In genomic region chr5:169803077-169803981, GRCh38 we compare ENCODE assay signal across 9 cellular contexts.
DNase-seq lines count a peak whose midpoint lies in the region; ATAC-seq and TF ChIP-seq lines count a peak whose summit lies in the region.
"Had no signal": no experiment of that assay in that cellular context is flagged by ENCODE, and none has a peak within 500 bp of the region (broad histone marks: within the 10 kb centered on the region; RNA-seq: fewer than 3 reads in every experiment).

No MANE protein-coding gene starts in this region.

- H3K36me3 Mint-ChIP-seq in activated CD4-positive, alpha-beta T cell treated with anti-CD3 and anti-CD28 coated beads, Interleukin-2, amount 10 ng/mL, durations not matched to agents 24 days and 14 days (ENCODE audit: low read depth): peaks cover 69% of the 10 kb centered on the region
- peaks cover 42 to 63% of the 10 kb centered on the region in 2 donors for H3K36me3 Mint-ChIP-seq in stimulated activated naive B cell treated with anti-CD40 and anti-IgM and Interleukin-4, amounts not matched to agents 10 μg/mL and 1 μg/mL and 100 μg/mL, for 72 hours

- H3K4me1 ChIP-seq in heart right ventricle: peaks cover 0 to 23% (median 0%) of the 10 kb centered on the region in 9 donors

- peaks cover 0 to 20% (median 0%) of the 10 kb centered on the region in 9 donors for H3K36me3 ChIP-seq in heart right ventricle

- TF ChIP-seq CTCF in heart right ventricle (IDR thresholded peaks at IDR 0.05): no peak

- intact Hi-C loops in activated CD4-positive, alpha-beta T cell treated with anti-CD3 and anti-CD28 coated beads, Interleukin-2, amount 10 ng/mL, durations not matched to agents 24 days and 14 days (cut with micrococcal nuclease): no loop called here
- intact Hi-C loops in heart right ventricle (cut with DNase I): loop anchor here in 1 of 10 donors (10.0 kb wide), 1 partner anchor 71 kb away; no protein-coding TSS in a partner anchor
- intact Hi-C loops in posterior cingulate gyrus (cut with DNase I): no loop called here

- peaks cover 0 to 10% (median 5%) of the 10 kb centered on the region in 7 donors for H3K27me3 ChIP-seq in heart right ventricle

- H3K9me3 Mint-ChIP-seq in activated CD4-positive, alpha-beta T cell treated with anti-CD3 and anti-CD28 coated beads, Interleukin-2, amount 10 ng/mL, durations not matched to agents 24 days and 14 days: no peaks in the 10 kb centered on the region
- peaks cover 0 to 2% of the 10 kb centered on the region in 2 donors for H3K9me3 Mint-ChIP-seq in stimulated activated naive B cell treated with anti-CD40 and anti-IgM and Interleukin-4, amounts not matched to agents 10 μg/mL and 1 μg/mL and 100 μg/mL, for 72 hours

- no peak overlapping the region for H3K4me3 ChIP-seq in heart right ventricle

- WGBS in heart right ventricle, 2 donors: 33 to 48% methylated on average over 10 of the region's 10 CpGs

- peak overlapping the region in 7 of 10 donors; percentile 9 to 65 (median 50) for H3K27ac ChIP-seq in heart right ventricle
- H3K27ac ChIP-seq: 22Rv1 had no signal

- peak overlapping the region; percentile 22 for H3K4me3 Mint-ChIP-seq in activated CD4-positive, alpha-beta T cell treated with anti-CD3 and anti-CD28 coated beads, Interleukin-2, amount 10 ng/mL, durations not matched to agents 24 days and 14 days
- H3K4me3 Mint-ChIP-seq in stimulated activated naive B cell treated with anti-CD40 and anti-IgM and Interleukin-4, amounts not matched to agents 10 μg/mL and 1 μg/mL and 100 μg/mL, for 72 hours: no peak overlapping the region

- H3K27ac Mint-ChIP-seq in activated CD4-positive, alpha-beta T cell treated with anti-CD3 and anti-CD28 coated beads, Interleukin-2, amount 10 ng/mL, durations not matched to agents 24 days and 14 days: peak overlapping the region; percentile 62
- H3K27ac Mint-ChIP-seq in stimulated activated naive B cell treated with anti-CD40 and anti-IgM and Interleukin-4, amounts not matched to agents 10 μg/mL and 1 μg/mL and 100 μg/mL, for 72 hours: peak overlapping the region; percentile 75

- peaks cover 39% of the 10 kb centered on the region for H3K4me1 Mint-ChIP-seq in activated CD4-positive, alpha-beta T cell treated with anti-CD3 and anti-CD28 coated beads, Interleukin-2, amount 10 ng/mL, durations not matched to agents 24 days and 14 days
- H3K4me1 Mint-ChIP-seq in stimulated activated naive B cell treated with anti-CD40 and anti-IgM and Interleukin-4, amounts not matched to agents 10 μg/mL and 1 μg/mL and 100 μg/mL, for 72 hours: peaks cover 35 to 48% of the 10 kb centered on the region in 2 donors

- ATAC-seq in heart right ventricle (peak; percentile 88 to 95 (median 91)), HG03439 (IDR thresholded peaks at IDR 0.05; ENCODE audit: unreplicated experiment) (no peak)
- ATAC-seq in stimulated activated naive B cell treated with anti-CD40 and anti-IgM and Interleukin-4, amounts not matched to agents 10 μg/mL and 1 μg/mL and 100 μg/mL, for 72 hours (replicated peaks): no peak

- H3K9me3 ChIP-seq in heart right ventricle: no peaks in the 10 kb centered on the region

- DNase-seq in activated CD4-positive, alpha-beta T cell treated with anti-CD3 and anti-CD28 coated beads, Interleukin-2, amount 10 ng/mL, durations not matched to agents 24 days and 14 days: no peak
- DNase-seq in activated CD4-positive, alpha-beta T cell treated with anti-CD3 and anti-CD28 coated beads for 48 hours: no peak
- peak; percentile 32 for DNase-seq in UCSD-AML1 (lab: John Stamatoyannopoulos, UW; ENCODE audit: unreplicated experiment)
- DNase-seq in heart right ventricle: peak; percentile 23 to 50
- DNase-seq in stimulated activated naive B cell treated with anti-CD40 and anti-IgM and Interleukin-4, amounts not matched to agents 10 μg/mL and 1 μg/mL and 100 μg/mL, for 72 hours: no peak
- DNase-seq in posterior cingulate gyrus: no peak
- no peak for DNase-seq in NCI-H524 treated with DMSO at 0.1 percent for 48 hours (lab: John Stamatoyannopoulos, UW)

- no peaks in the 10 kb centered on the region for H3K27me3 Mint-ChIP-seq in activated CD4-positive, alpha-beta T cell treated with anti-CD3 and anti-CD28 coated beads, Interleukin-2, amount 10 ng/mL, durations not matched to agents 24 days and 14 days
- no peaks in the 10 kb centered on the region for H3K27me3 Mint-ChIP-seq in stimulated activated naive B cell treated with anti-CD40 and anti-IgM and Interleukin-4, amounts not matched to agents 10 μg/mL and 1 μg/mL and 100 μg/mL, for 72 hours

Comparison
In these comparisons a context has a peak if more than half of its experiments do, and no peak if none do; other contexts are left out.
1. DNase-seq: peak in UCSD-AML1 (single experiment) and heart right ventricle (2 of 2); none in activated CD4-positive, alpha-beta T cell treated with anti-CD3 and anti-CD28 coated beads, Interleukin-2, amount 10 ng/mL, durations not matched to agents 24 days and 14 days (single experiment), activated CD4-positive, alpha-beta T cell treated with anti-CD3 and anti-CD28 coated beads for 48 hours (single experiment), stimulated activated naive B cell treated with anti-CD40 and anti-IgM and Interleukin-4, amounts not matched to agents 10 μg/mL and 1 μg/mL and 100 μg/mL, for 72 hours (single experiment), posterior cingulate gyrus (0 of 10) and NCI-H524 treated with DMSO at 0.1 percent for 48 hours (single experiment).
2. ATAC-seq: peak in heart right ventricle (8 of 8); none in stimulated activated naive B cell treated with anti-CD40 and anti-IgM and Interleukin-4, amounts not matched to agents 10 μg/mL and 1 μg/mL and 100 μg/mL, for 72 hours (0 of 2) and HG03439 (single experiment).